In the genomic region with DNA sequence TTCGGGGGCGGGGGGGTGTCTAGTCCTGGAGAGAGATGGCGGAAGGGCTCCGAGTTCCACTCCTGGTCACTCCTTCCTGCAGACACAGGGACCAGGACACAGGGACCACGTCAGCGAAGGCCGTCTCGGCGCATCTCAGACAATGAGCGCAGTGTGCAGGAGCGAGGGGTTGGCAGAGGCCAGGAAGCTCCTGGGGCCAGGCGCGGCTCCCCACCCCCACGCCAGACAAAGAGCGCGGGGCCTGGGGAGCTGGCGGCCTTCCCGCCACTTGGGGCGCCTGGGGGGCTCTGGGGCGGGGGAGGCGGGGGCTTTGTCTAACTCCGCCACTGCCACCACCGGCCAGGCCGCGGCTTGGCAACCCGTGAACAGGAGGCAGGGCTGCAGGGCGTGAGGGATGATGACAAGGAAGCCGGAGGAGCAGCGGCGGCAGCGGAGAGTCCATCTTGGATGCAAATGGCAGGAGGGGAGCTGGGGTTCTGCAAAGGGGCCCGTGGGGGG, we compare ENCODE assay signal across 8 cellular contexts. TPM values are rescaled to one million over a fixed set of nuclear protein-coding genes. Genes with fewer than 3 reads are reported as not detected.
DNase-seq lines count a peak whose midpoint lies in the region; ATAC-seq and TF ChIP-seq lines count a peak whose summit lies in the region.

No MANE protein-coding gene starts in this region.

- no peaks in the 10 kb centered on the region for H3K9me3 Mint-ChIP-seq in Calu3 (ENCODE audit: low read depth, unreplicated experiment)
- H3K9me3 Mint-ChIP-seq in activated CD8-positive, alpha-beta memory T cell treated with anti-CD3 and anti-CD28 coated beads, Interleukin-2, amount 10 ng/mL, durations not matched to agents 7 days and 5 days (ENCODE audit: low read depth), result no peaks in the 10 kb centered on the region

- no TSS peak for BruUV-seq in Calu3 (replicated peaks; lab: Mats Ljungman, UMichigan)

- no CpG with 5 or more reads among the region's 32 CpGs for WGBS in mesendoderm (ENCODE audit: extremely low coverage, insufficient coverage, low lambda C conversion rate)
- WGBS in stomach, 5 donors, result 5 to 10% (median 7%) methylated on average over 25 to 32 of the region's 32 CpGs

- TF ChIP-seq CTCF in Calu3 (IDR thresholded peaks at IDR 0.05; ENCODE audit: unreplicated experiment), result no peak
- TF ChIP-seq CTCF in LNCaP clone FGC (IDR thresholded peaks at IDR 0.05; ENCODE audit: control insufficient read depth, extremely low read depth, insufficient read depth), result no peak
- no peak for TF ChIP-seq CTCF in stomach (IDR thresholded peaks at IDR 0.05)

- H3K79me1 ChIP-seq in mesendoderm (ENCODE audit: low read length), result peaks cover 9% of the 10 kb centered on the region

- peak overlapping the region; percentile 52 for H3K27ac Mint-ChIP-seq in Calu3 (ENCODE audit: unreplicated experiment)
- peak overlapping the region; percentile 67 for H3K27ac Mint-ChIP-seq in activated CD8-positive, alpha-beta memory T cell treated with anti-CD3 and anti-CD28 coated beads, Interleukin-2, amount 10 ng/mL, durations not matched to agents 7 days and 5 days

- peak overlapping the region; percentile 98 for H3K18ac ChIP-seq in mesendoderm (ENCODE audit: low read length)

- H3K4ac ChIP-seq in mesendoderm (ENCODE audit: low read depth, low read length), result peak overlapping the region; percentile 60

- peak overlapping the region; percentile 51 for H2BK120ac ChIP-seq in mesendoderm (ENCODE audit: low read depth, low read length)

- H3K27me3 ChIP-seq in mesendoderm (ENCODE audit: insufficient read depth, low read length, poor library complexity), result no peaks in the 10 kb centered on the region
- H3K27me3 ChIP-seq in stomach, result no peaks in the 10 kb centered on the region

- no peaks in the 10 kb centered on the region for H3K27me3 Mint-ChIP-seq in Calu3 (ENCODE audit: unreplicated experiment)
- H3K27me3 Mint-ChIP-seq in activated CD8-positive, alpha-beta memory T cell treated with anti-CD3 and anti-CD28 coated beads, Interleukin-2, amount 10 ng/mL, durations not matched to agents 7 days and 5 days, result no peaks in the 10 kb centered on the region

- H2BK15ac ChIP-seq in mesendoderm (replicated peaks; ENCODE audit: low read depth), result no peak overlapping the region

- H3K9me3 ChIP-seq in stomach, result no peaks in the 10 kb centered on the region

- peak overlapping the region; percentile 56 for H3K4me2 ChIP-seq in mesendoderm (ENCODE audit: low read length)

- peak overlapping the region; percentile 85 for H3K4me3 ChIP-seq in LNCaP clone FGC (ENCODE audit: low read depth, low read length)
- H3K4me3 ChIP-seq in mesendoderm (ENCODE audit: low read length), result peak overlapping the region; percentile 35
- peak overlapping the region; percentile 66 to 91 (median 82) for H3K4me3 ChIP-seq in stomach

- H4K8ac ChIP-seq in mesendoderm (ENCODE audit: low read depth, low read length), result no peak overlapping the region

- H3K56ac ChIP-seq in mesendoderm (ENCODE audit: low read length), result peak overlapping the region; percentile 94

- H2BK5ac ChIP-seq in mesendoderm (ENCODE audit: low read length), result no peak overlapping the region

- DNase-seq in Calu3 (no peak), LNCaP clone FGC (ENCODE audit: low read depth) (no peak), epithelial cell of prostate (ENCODE audit: low read depth, low spot score) (no peak), mesendoderm (peak; percentile 90), stomach (peak; percentile 64), NCI-H774 (lab: John Stamatoyannopoulos, UW) (no peak), NCI-H2171 treated with DMSO at 0.1 percent for 48 hours (lab: John Stamatoyannopoulos, UW) (no peak)
- DNase-seq in activated CD8-positive, alpha-beta memory T cell treated with anti-CD3 and anti-CD28 coated beads, Interleukin-2, amount 10 ng/mL, durations not matched to agents 7 days and 5 days, result peak; percentile 54

- H3K79me2 ChIP-seq in mesendoderm (ENCODE audit: control insufficient read depth, insufficient read depth, low read length), result peaks cover 61% of the 10 kb centered on the region

- peak overlapping the region; percentile 82 for H3K9ac ChIP-seq in mesendoderm (ENCODE audit: low read length)

- peaks cover 6% of the 10 kb centered on the region for H3K36me3 ChIP-seq in mesendoderm (ENCODE audit: control insufficient read depth, insufficient read depth, low read length)
- H3K36me3 ChIP-seq in stomach, result peaks cover 17 to 33% (median 28%) of the 10 kb centered on the region in 4 donors

- no peak overlapping the region for H2AK5ac ChIP-seq in mesendoderm (ENCODE audit: low read length)

- no peak overlapping the region for H4K5ac ChIP-seq in mesendoderm (ENCODE audit: low read length)

- TF ChIP-seq EP300 in stomach (IDR thresholded peaks at IDR 0.05), result no peak

- peaks cover 33% of the 10 kb centered on the region for H3K36me3 Mint-ChIP-seq in Calu3 (ENCODE audit: insufficient read depth, unreplicated experiment)
- H3K36me3 Mint-ChIP-seq in activated CD8-positive, alpha-beta memory T cell treated with anti-CD3 and anti-CD28 coated beads, Interleukin-2, amount 10 ng/mL, durations not matched to agents 7 days and 5 days, result peaks cover under 1% of the 10 kb centered on the region

- CTCF ChIA-PET in Calu3 (lab: Charles Lee), result interaction anchor here (0.7 to 1.5 kb wide), 2 partner anchors 31 to 93 kb away, joined by 3 to 4 read pairs; no protein-coding TSS in a partner anchor
- CTCF ChIA-PET in activated CD8-positive, alpha-beta memory T cell treated with anti-CD3 and anti-CD28 coated beads, Interleukin-2, amount 10 ng/mL, durations not matched to agents 7 days and 5 days (lab: Charles Lee), result interaction anchor here (1.2 to 2.7 kb wide), 7 partner anchors 31 to 349 kb away, joined by 3 to 15 read pairs (median 4); a partner anchor contains a TSS

- H3K23ac ChIP-seq in mesendoderm (ENCODE audit: low read length), result no peak overlapping the region

- no peak for TF ChIP-seq POLR2A in stomach (IDR thresholded peaks at IDR 0.05)

- H3K4me1 ChIP-seq in mesendoderm (ENCODE audit: control insufficient read depth, low read depth, low read length) (no peaks in the 10 kb centered on the region), stomach (peaks cover 27 to 50% (median 36%) of the 10 kb centered on the region in 4 donors)

- H3K27ac ChIP-seq in epithelial cell of prostate, result peak overlapping the region; percentile 65
- peak overlapping the region; percentile 28 for H3K27ac ChIP-seq in mesendoderm (ENCODE audit: low read depth, low read length)
- peak overlapping the region; percentile 48 to 90 (median 82) for H3K27ac ChIP-seq in stomach

- H3K4me3 Mint-ChIP-seq in Calu3 (ENCODE audit: low read depth, unreplicated experiment), result peak overlapping the region; percentile 78
- peak overlapping the region; percentile 78 for H3K4me3 Mint-ChIP-seq in activated CD8-positive, alpha-beta memory T cell treated with anti-CD3 and anti-CD28 coated beads, Interleukin-2, amount 10 ng/mL, durations not matched to agents 7 days and 5 days

- intact Hi-C loops in Calu3 (cut with micrococcal nuclease; ENCODE audit: unreplicated experiment) (no loop called here), stomach (cut with DNase I; ENCODE audit: low total_unique reads) (no loop called here)

- no peak for ATAC-seq in activated CD8-positive, alpha-beta memory T cell treated with anti-CD3 and anti-CD28 coated beads, Interleukin-2, amount 10 ng/mL, durations not matched to agents 7 days and 5 days

- no peaks in the 10 kb centered on the region for H3K4me1 Mint-ChIP-seq in Calu3 (ENCODE audit: low read depth, unreplicated experiment)
- peaks cover 18% of the 10 kb centered on the region for H3K4me1 Mint-ChIP-seq in activated CD8-positive, alpha-beta memory T cell treated with anti-CD3 and anti-CD28 coated beads, Interleukin-2, amount 10 ng/mL, durations not matched to agents 7 days and 5 days

RNA-seq across cellular contexts. Expression of a gene that starts 2.2 kb away (rescaled TPM):
- total RNA-seq in Calu3 (2022), result 112 and 114 TPM in 2 replicates
- total RNA-seq in activated CD8-positive, alpha-beta memory T cell treated with anti-CD3 and anti-CD28 coated beads, Interleukin-2, amount 10 ng/mL, durations not matched to agents 7 days and 5 days, result 10 to 100 TPM; 30.5 to 48.5 TPM
- 398 TPM for polyA plus RNA-seq in mesendoderm (2013, experiment 1 of 2)
- 394 TPM for polyA plus RNA-seq in mesendoderm (2013, experiment 2 of 2)
- total RNA-seq in stomach, result 100 to 1,000 TPM in 2 of 5 donors, 10 to 100 TPM in 3; 38.5 to 227 (median 77.5) TPM
- 100 to 1,000 TPM; 115 to 249 (median 154) TPM for polyA plus RNA-seq in stomach

RNA-seq across cellular contexts. Expression of a gene that starts 36.2 kb away (rescaled TPM):
- 19.9 and 24.7 TPM in 2 replicates for total RNA-seq in Calu3 (2022)
- total RNA-seq in activated CD8-positive, alpha-beta memory T cell treated with anti-CD3 and anti-CD28 coated beads, Interleukin-2, amount 10 ng/mL, durations not matched to agents 7 days and 5 days, result 10 to 100 TPM; 29.5 to 31.7 TPM
- polyA plus RNA-seq in mesendoderm (2013, experiment 1 of 2), result 8.7 TPM
- 9.2 TPM for polyA plus RNA-seq in mesendoderm (2013, experiment 2 of 2)
- 10 to 100 TPM in 2 of 5 donors, 1 to 10 TPM in 2, not detected in 1; 3.1 to 20.0 (median 9.9) TPM for total RNA-seq in stomach
- polyA plus RNA-seq in stomach, result 10 to 100 TPM in 1 of 3 donors, 1 to 10 TPM in 2; 7.6 to 13.7 (median 9.5) TPM

RNA-seq across cellular contexts. Expression of a gene that starts 36.5 kb away (rescaled TPM):
- 52.5 and 69.5 TPM in 2 replicates for total RNA-seq in Calu3 (2022)
- total RNA-seq in activated CD8-positive, alpha-beta memory T cell treated with anti-CD3 and anti-CD28 coated beads, Interleukin-2, amount 10 ng/mL, durations not matched to agents 7 days and 5 days, result 100 to 1,000 TPM; 129 to 186 TPM
- polyA plus RNA-seq in mesendoderm (2013, experiment 1 of 2), result 17.9 TPM
- polyA plus RNA-seq in mesendoderm (2013, experiment 2 of 2), result 23.2 TPM
- total RNA-seq in stomach, result 100 to 1,000 TPM in 2 of 5 donors, 10 to 100 TPM in 3; 44.6 to 288 (median 57.3) TPM
- 1 to 10 TPM; 4.9 to 6.0 (median 5.7) TPM for polyA plus RNA-seq in stomach

Comparison
In these comparisons a context has a peak if more than half of its experiments do, and no peak if none do; other contexts are left out.
1. DNase-seq: peak in activated CD8-positive, alpha-beta memory T cell treated with anti-CD3 and anti-CD28 coated beads, Interleukin-2, amount 10 ng/mL, durations not matched to agents 7 days and 5 days (single experiment), mesendoderm (single experiment) and stomach (single experiment); none in Calu3 (single experiment), LNCaP clone FGC (single experiment), epithelial cell of prostate (single experiment), NCI-H774 (single experiment) and NCI-H2171 treated with DMSO at 0.1 percent for 48 hours (single experiment).
2. H3K4me3 ChIP-seq: peak in every context shown above with its lines; median percentile 85 in LNCaP clone FGC; 82 in stomach; 35 in mesendoderm.
3. H3K27ac ChIP-seq: peak in every context shown above with its lines; median percentile 82 in stomach; 65 in epithelial cell of prostate; 28 in mesendoderm.